20 cellular contexts compared by ENCODE assay signal in genomic region chr18:57741273-57741672, GRCh38.
"Had no signal": no experiment of that assay in that cellular context is flagged by ENCODE, and none has a peak within 500 bp of the region (broad histone marks: within the 10 kb centered on the region; RNA-seq: fewer than 3 reads in every experiment).

No MANE protein-coding gene starts in this region.

- H3K27ac ChIP-seq: gastroesophageal sphincter, thyroid gland had no signal

- H3K9me3 ChIP-seq: gastroesophageal sphincter, thyroid gland had no signal

- H3K27me3 ChIP-seq: gastroesophageal sphincter, thyroid gland had no signal

- DNase-seq: activated CD4-positive, alpha-beta T cell treated with anti-CD3 and anti-CD28 coated beads, Interleukin-2, amount 50 U/mL, for 4 hours; activated CD8-positive, alpha-beta memory T cell treated with anti-CD3 and anti-CD28 coated beads for 24 hours; activated CD8-positive, alpha-beta memory T cell treated with anti-CD3 and anti-CD28 coated beads, Interleukin-2, amount 50 U/mL, for 48 hours; activated naive CD4-positive, alpha-beta T cell treated with Interleukin-2 at 50 U/mL for 16 hours; activated naive CD8-positive, alpha-beta T cell treated with anti-CD3 and anti-CD28 coated beads for 36 hours; activated T-cell treated with anti-CD3 and anti-CD28 coated beads, Interleukin-2, amount 50 U/mL, for 4 hours; cerebellar nuclear complex; cortex of kidney; head of caudate nucleus; hypothalamus; left cardiac atrium; nephron progenitor cell; stimulated activated CD4-positive, alpha-beta T cell treated with anti-CD3 and anti-CD28 coated beads, Interleukin-4, amount 100 ng/mL, for 24 hours; stimulated activated naive CD8-positive, alpha-beta T cell treated with anti-CD3 and anti-CD28 coated beads, Interleukin-15, Interleukin-2, amounts not matched to agents 100 U/mL and 50 U/mL, for 24 hours; substantia nigra; T-helper 1 cell; thyroid gland had no signal

- H3K36me3 ChIP-seq: gastroesophageal sphincter, thyroid gland had no signal

- H3K4me3 ChIP-seq: gastroesophageal sphincter, thyroid gland had no signal

- ATAC-seq: activated T-cell treated with anti-CD3 and anti-CD28 coated beads, Interleukin-2, amount 50 U/mL, for 4 hours; gastroesophageal sphincter; left cardiac atrium; sciatic nerve; stimulated activated naive CD8-positive, alpha-beta T cell treated with anti-CD3 and anti-CD28 coated beads, Interleukin-15, Interleukin-2, amounts not matched to agents 100 U/mL and 50 U/mL, for 24 hours; WTC11 had no signal
